17 cellular contexts compared by ENCODE assay signal in the genomic region with DNA sequence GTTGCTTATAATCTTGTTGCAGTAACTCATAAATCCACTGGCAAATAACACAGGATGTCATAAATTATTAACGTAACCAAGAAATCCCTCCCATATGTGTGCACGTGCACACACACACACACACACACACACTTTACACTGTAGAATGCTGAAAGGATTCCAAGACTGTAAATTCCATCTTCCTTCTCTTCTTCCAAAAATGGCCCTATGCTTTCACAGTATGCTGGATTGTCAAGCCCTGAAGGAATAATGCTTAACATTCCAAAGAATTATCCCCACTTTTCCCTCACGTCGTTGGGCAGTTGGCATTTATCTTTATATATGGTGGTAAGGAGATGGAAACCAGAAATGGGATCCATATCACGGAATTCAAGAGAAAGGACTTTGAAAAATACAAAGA.
"Had no signal": no experiment of that assay in that cellular context is flagged by ENCODE, and none has a peak within 500 bp of the region (broad histone marks: within the 10 kb centered on the region; RNA-seq: fewer than 3 reads in every experiment).

No MANE protein-coding gene starts in this region.

- H3K27ac ChIP-seq: epithelial cell of prostate, esophagus muscularis mucosa, neural progenitor cell, ovary had no signal

- H3K4me2 ChIP-seq: neural progenitor cell had no signal

- H3K27me3 ChIP-seq: esophagus muscularis mucosa, neural progenitor cell, ovary had no signal

- H3K36me3 ChIP-seq: esophagus muscularis mucosa, neural progenitor cell, ovary had no signal

- DNase-seq: effector memory CD8-positive, alpha-beta T cell; foreskin fibroblast; kidney; left cardiac atrium; left ventricle myocardium superior; mesendoderm; naive thymus-derived CD4-positive, alpha-beta T cell; nucleus accumbens; ovary; right cardiac atrium; small intestine; stimulated activated CD4-positive, alpha-beta T cell treated with anti-CD3 and anti-CD28 coated beads, Interleukin-12 subunit alpha, Interleukin-12 subunit beta, amount 100 ng/mL, for 4 hours; stimulated activated naive CD4-positive, alpha-beta T cell treated with Interleukin-2 at 50 U/mL for 16 hours had no signal

- ATAC-seq: effector memory CD8-positive, alpha-beta T cell; left cardiac atrium; left ventricle myocardium superior; naive thymus-derived CD4-positive, alpha-beta T cell; right cardiac atrium had no signal

- H3K9me3 ChIP-seq: esophagus muscularis mucosa, ovary had no signal

- H2AFZ ChIP-seq: neural progenitor cell had no signal

- H3K4me3 ChIP-seq: esophagus muscularis mucosa, lung, neural progenitor cell, ovary had no signal

- H3K4me1 ChIP-seq: neural progenitor cell had no signal
